In the genomic region with DNA sequence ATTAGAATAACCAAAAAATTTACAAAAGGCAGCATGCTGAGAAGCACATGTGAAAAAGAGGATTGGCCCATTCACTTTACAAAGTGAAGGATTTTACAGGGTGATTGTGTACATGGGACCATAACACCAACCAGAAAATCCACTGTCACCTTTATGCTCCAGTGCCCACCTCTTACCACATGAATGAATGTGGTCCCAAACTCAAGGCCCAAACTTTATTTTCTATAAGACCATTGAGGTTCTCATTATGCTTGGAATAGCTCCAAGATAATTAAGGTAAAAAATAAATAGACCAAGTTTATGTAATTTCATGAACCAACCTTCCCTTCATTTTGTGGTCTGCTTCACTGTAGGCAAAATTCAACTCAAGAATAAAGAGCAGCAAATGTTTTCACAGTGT, we compare ENCODE assay signal across 25 cellular contexts. TPM values are rescaled to one million over a fixed set of nuclear protein-coding genes. Genes with fewer than 3 reads are reported as not detected.
"Had no signal": no experiment of that assay in that cellular context is flagged by ENCODE, and none has a peak within 500 bp of the region (broad histone marks: within the 10 kb centered on the region; RNA-seq: fewer than 3 reads in every experiment).

No MANE protein-coding gene starts in this region.

- H3K27ac Mint-ChIP-seq: natural killer cell; stimulated activated naive B cell treated with anti-CD40 and anti-IgM and Interleukin-4, amounts not matched to agents 10 μg/mL and 1 μg/mL and 100 μg/mL, for 72 hours; stimulated activated naive CD8-positive, alpha-beta T cell treated with anti-CD3 and anti-CD28 coated beads, Interleukin-15, Interleukin-2, amounts not matched to agents 100 ng/mL and 50 ng/mL, for 24 hours had no signal

- H3K4me1 ChIP-seq: right lobe of liver had no signal

- DNase-seq: cortex of kidney; effector CD4-positive, alpha-beta T cell; foreskin fibroblast; gastrocnemius medialis; heart left ventricle; left ventricle myocardium superior; lower lobe of right lung; natural killer cell; occipital lobe; ovary; right lobe of liver; small intestine; stimulated activated CD4-positive, alpha-beta T cell treated with anti-CD3 and anti-CD28 coated beads, Interleukin-15, amount 100 ng/mL, for 24 hours; stimulated activated CD4-positive, alpha-beta T cell treated with anti-CD3 and anti-CD28 coated beads, Interleukin-2, amount 100 ng/mL, for 48 hours; stimulated activated naive B cell treated with anti-CD40 and anti-IgM and Interleukin-4, amounts not matched to agents 10 μg/mL and 1 μg/mL and 100 μg/mL, for 72 hours had no signal

- H3K27ac ChIP-seq: epithelial cell of prostate, gastrocnemius medialis, heart left ventricle, hepatocyte, lower lobe of right lung, ovary, right lobe of liver, thoracic aorta, tibial nerve, upper lobe of left lung had no signal

- H3K4me1 Mint-ChIP-seq: stimulated activated naive B cell treated with anti-CD40 and anti-IgM and Interleukin-4, amounts not matched to agents 10 μg/mL and 1 μg/mL and 100 μg/mL, for 72 hours had no signal

- H3K9me3 Mint-ChIP-seq: natural killer cell; stimulated activated naive B cell treated with anti-CD40 and anti-IgM and Interleukin-4, amounts not matched to agents 10 μg/mL and 1 μg/mL and 100 μg/mL, for 72 hours; stimulated activated naive CD8-positive, alpha-beta T cell treated with anti-CD3 and anti-CD28 coated beads, Interleukin-15, Interleukin-2, amounts not matched to agents 100 ng/mL and 50 ng/mL, for 24 hours had no signal

- H3K4me3 Mint-ChIP-seq: natural killer cell; stimulated activated naive B cell treated with anti-CD40 and anti-IgM and Interleukin-4, amounts not matched to agents 10 μg/mL and 1 μg/mL and 100 μg/mL, for 72 hours; stimulated activated naive CD8-positive, alpha-beta T cell treated with anti-CD3 and anti-CD28 coated beads, Interleukin-15, Interleukin-2, amounts not matched to agents 100 ng/mL and 50 ng/mL, for 24 hours had no signal

- H3K36me3 ChIP-seq: gastrocnemius medialis, heart left ventricle, lower lobe of right lung, ovary, right lobe of liver, thoracic aorta, tibial nerve, upper lobe of left lung had no signal

- H3K79me2 ChIP-seq: hepatocyte had no signal

- ATAC-seq: esophagus mucosa; gastrocnemius medialis; heart left ventricle; left ventricle myocardium superior; lower lobe of right lung; natural killer cell; right lobe of liver; stimulated activated naive B cell treated with anti-CD40 and anti-IgM and Interleukin-4, amounts not matched to agents 10 μg/mL and 1 μg/mL and 100 μg/mL, for 72 hours had no signal

- H2AFZ ChIP-seq: hepatocyte had no signal

- H3K27me3 ChIP-seq: gastrocnemius medialis, heart left ventricle, hepatocyte, ovary, right lobe of liver, tibial nerve, upper lobe of left lung had no signal

- H3K36me3 Mint-ChIP-seq: natural killer cell; stimulated activated naive B cell treated with anti-CD40 and anti-IgM and Interleukin-4, amounts not matched to agents 10 μg/mL and 1 μg/mL and 100 μg/mL, for 72 hours had no signal

- H3K4me2 ChIP-seq: hepatocyte had no signal

- H3K4me3 ChIP-seq: gastrocnemius medialis, heart left ventricle, hepatocyte, lower lobe of right lung, ovary, right lobe of liver, thoracic aorta, tibial nerve, upper lobe of left lung had no signal

RNA-seq across cellular contexts. Expression of a gene that starts 24.3 kb away (rescaled TPM):
- total RNA-seq: esophagus mucosa, kidney epithelial cell, lower lobe of right lung, mononuclear cell, natural killer cell had no signal
- polyA plus RNA-seq: hepatocyte, neural cell had no signal
